Comparison of ENCODE assay signal across 8 cellular contexts in genomic region chr14:49692191-49692757, GRCh38. TPM values are rescaled to one million over a fixed set of nuclear protein-coding genes. Genes with fewer than 3 reads are reported as not detected.
DNase-seq lines count a peak whose midpoint lies in the region; ATAC-seq and TF ChIP-seq lines count a peak whose summit lies in the region.

No MANE protein-coding gene starts in this region.

- H3K9ac ChIP-seq in mammary epithelial cell (ENCODE audit: insufficient read depth, low read length) (no peak overlapping the region), mucosa of rectum (ENCODE audit: low read depth in 1 of 2, low read length in 2 of 2) (peak overlapping the region; percentile 53 to 93)

- H3K27me3 ChIP-seq in left ventricle myocardium inferior (ENCODE audit: low read depth) = no peaks in the 10 kb centered on the region
- no peaks in the 10 kb centered on the region for H3K27me3 ChIP-seq in mammary epithelial cell (ENCODE audit: insufficient read depth, low read length)
- H3K27me3 ChIP-seq in mucosa of rectum (ENCODE audit: control insufficient read depth in 2 of 2, insufficient read depth in 2 of 2, low read length in 2 of 2) = no peaks in the 10 kb centered on the region
- H3K27me3 ChIP-seq in aorta (ENCODE audit: control insufficient read depth in 1 of 2, insufficient read depth in 2 of 2, low read length in 1 of 2) = no peaks in the 10 kb centered on the region

- H3K4me3 ChIP-seq in left ventricle myocardium inferior = peak overlapping the region; percentile 87
- peak overlapping the region; percentile 53 to 79 (median 66) for H3K4me3 ChIP-seq in mammary epithelial cell (replicated peaks in 1 of 3; ENCODE audit: insufficient read depth in 1 of 3, low read depth in 2 of 3, low read length in 3 of 3)
- peak overlapping the region; percentile 86 to 92 for H3K4me3 ChIP-seq in mucosa of rectum (ENCODE audit: low read length in 2 of 2)
- H3K4me3 ChIP-seq in aorta (ENCODE audit: low read length in 2 of 2) = peak overlapping the region; percentile 19 to 62

- peak overlapping the region; percentile 99 for H3K4me2 ChIP-seq in mammary epithelial cell (ENCODE audit: insufficient read depth, low read depth, low read length)

- in situ Hi-C loops in mammary epithelial cell (cut with MboI; ENCODE audit: low sequenced_read_pairs in 2 of 2) = no loop called here

- DNase-seq in left ventricle myocardium inferior (no peak), cardiac septum (ENCODE audit: low spot score) (no peak), mammary epithelial cell (no peak), aorta (no peak), DMS79 (lab: John Stamatoyannopoulos, UW) (no peak), NCI-H146 (lab: John Stamatoyannopoulos, UW) (no peak), amniotic stem cell (lab: John Stamatoyannopoulos, UW) (no peak)

- H3K27ac ChIP-seq in left ventricle myocardium inferior (replicated peaks) (peak overlapping the region; percentile 97), mammary epithelial cell (ENCODE audit: insufficient read depth, low read depth, low read length) (no peak overlapping the region), mucosa of rectum (ENCODE audit: low read depth in 2 of 2, low read length in 2 of 2) (peak overlapping the region; percentile 95 to 96), aorta (ENCODE audit: low read depth in 1 of 2, low read length in 2 of 2) (peak overlapping the region in 1 of 2 donors; percentile 62)

- peak overlapping the region; percentile 97 for H2AFZ ChIP-seq in mammary epithelial cell (ENCODE audit: low read depth, low read length)

- peaks cover 42% of the 10 kb centered on the region for H3K4me1 ChIP-seq in left ventricle myocardium inferior
- peaks cover 10% of the 10 kb centered on the region for H3K4me1 ChIP-seq in mammary epithelial cell (ENCODE audit: insufficient read depth, low read length)
- peaks cover 6 to 11% of the 10 kb centered on the region in 2 donors for H3K4me1 ChIP-seq in mucosa of rectum (ENCODE audit: control insufficient read depth in 2 of 2, insufficient read depth in 2 of 2, low read length in 2 of 2)
- H3K4me1 ChIP-seq in aorta (ENCODE audit: control insufficient read depth in 1 of 2, insufficient read depth in 2 of 2, low read length in 2 of 2) = no peaks in the 10 kb centered on the region

- dilution Hi-C loops in mammary epithelial cell (cut with HindIII; ENCODE audit: low sequenced_read_pairs) = loop anchor here (5.0 kb wide), 1 partner anchor 40 kb away; no protein-coding TSS in a partner anchor

- peaks cover 2% of the 10 kb centered on the region for H3K79me2 ChIP-seq in mammary epithelial cell (ENCODE audit: insufficient read depth, low read length)

- CTCF ChIA-PET in mammary epithelial cell (lab: Charles Lee; ENCODE audit: low non-redundant PET) = no interaction called here

- no peaks in the 10 kb centered on the region for H4K20me1 ChIP-seq in mammary epithelial cell (ENCODE audit: insufficient read depth, low read length)

- intact Hi-C loops in left ventricle myocardium inferior (cut with micrococcal nuclease) (no loop called here), cardiac septum (cut with DNase I) (loop anchor here (2.0 kb wide), 1 partner anchor 77 kb away; the partner anchor contains the start of gene KLHDC2), mammary epithelial cell (cut with micrococcal nuclease) (loop anchor here (2.0 kb wide), 1 partner anchor 77 kb away; the partner anchor contains the start of gene KLHDC2), aorta (cut with DNase I) (loop anchor here (5.0 kb wide), 3 partner anchors 55 to 75 kb away; partner anchors contain the start of genes DNAAF2 (in 1 of the 2) and KLHDC2 (in 1 of the 2))

- H3K36me3 ChIP-seq in left ventricle myocardium inferior = peaks cover 4% of the 10 kb centered on the region
- H3K36me3 ChIP-seq in mammary epithelial cell (ENCODE audit: insufficient read depth, low read length) = no peaks in the 10 kb centered on the region
- no peaks in the 10 kb centered on the region for H3K36me3 ChIP-seq in mucosa of rectum (ENCODE audit: control insufficient read depth in 2 of 2, insufficient read depth in 2 of 2, low read length in 2 of 2)
- no peaks in the 10 kb centered on the region for H3K36me3 ChIP-seq in aorta (ENCODE audit: control insufficient read depth in 1 of 2, insufficient read depth in 2 of 2, low read length in 1 of 2)

- TF ChIP-seq CTCF in left ventricle myocardium inferior (IDR thresholded peaks at IDR 0.05; ENCODE audit: borderline replicate concordance) (no peak), mammary epithelial cell (conservative IDR thresholded peaks at IDR 0.05 in 1 of 2, IDR thresholded peaks at IDR 0.05 in 1 of 2; ENCODE audit: extremely low read depth in 1 of 2, insufficient read depth in 1 of 2, low read depth in 1 of 2, low read length in 2 of 2) (no peak)

- H3K9me3 ChIP-seq in left ventricle myocardium inferior (replicated peaks) (no peaks in the 10 kb centered on the region), mammary epithelial cell (replicated peaks; ENCODE audit: insufficient read depth, low read length) (no peaks in the 10 kb centered on the region), mucosa of rectum (ENCODE audit: control insufficient read depth in 2 of 2, low read length in 2 of 2) (no peaks in the 10 kb centered on the region), aorta (ENCODE audit: control insufficient read depth, low read length) (no peaks in the 10 kb centered on the region)

- no TSS peak for BruUV-seq in mammary epithelial cell (replicated peaks; lab: Mats Ljungman, UMichigan)

- no peak for ATAC-seq in aorta (ENCODE audit: low FRiP score)

- 73% methylated on average over 6 of the region's 6 CpGs for WGBS in mammary epithelial cell (ENCODE audit: low coverage, missing lambda C conversion rate)
- 30 to 32% methylated on average over 6 of the region's 6 CpGs for WGBS in aorta, 2 donors

RNA-seq across cellular contexts. Expression of gene KLHDC1, which starts 0.6 kb away (rescaled TPM):
- total RNA-seq in left ventricle myocardium inferior = 10.0 TPM
- 6.6 TPM for total RNA-seq in cardiac septum
- total RNA-seq in mammary epithelial cell = 1 to 10 TPM in 1 of 2 donors, under 1 TPM in 1; 0.52 to 2.0 TPM
- 0.03 TPM for polyA plus RNA-seq in mammary epithelial cell
- polyA minus RNA-seq in mammary epithelial cell = 3.6 TPM
- total RNA-seq in aorta = 10 to 100 TPM; 10.1 to 19.4 TPM
- 1 to 10 TPM; 1.4 to 6.2 TPM for polyA plus RNA-seq in aorta

RNA-seq across cellular contexts. Expression of gene POLE2, which starts 4.3 kb away (rescaled TPM):
- total RNA-seq in left ventricle myocardium inferior (0.69 TPM), cardiac septum (0.78 TPM), mammary epithelial cell (10 to 100 TPM in 1 of 2 donors, 1 to 10 TPM in 1; 2.2 to 11.9 TPM), aorta (1 to 10 TPM; 1.2 to 3.2 TPM)
- polyA plus RNA-seq in mammary epithelial cell (13.4 TPM), aorta (10 to 100 TPM in 1 of 2 donors, 1 to 10 TPM in 1; 5.4 to 13.6 TPM)
- polyA minus RNA-seq in mammary epithelial cell = 1.1 TPM

RNA-seq across cellular contexts. Expression of gene DNAAF2, which starts 57.2 kb away (rescaled TPM):
- total RNA-seq in left ventricle myocardium inferior (6.2 TPM), cardiac septum (4.8 TPM), mammary epithelial cell (10 to 100 TPM in 1 of 2 donors, 1 to 10 TPM in 1; 7.9 to 10.5 TPM), aorta (1 to 10 TPM; 4.8 TPM)
- polyA plus RNA-seq in mammary epithelial cell (6.0 TPM), aorta (1 to 10 TPM; 3.9 to 4.5 TPM)
- 2.2 TPM for polyA minus RNA-seq in mammary epithelial cell
